Comparison of ENCODE assay signal across 1 cellular context in the genomic region with DNA sequence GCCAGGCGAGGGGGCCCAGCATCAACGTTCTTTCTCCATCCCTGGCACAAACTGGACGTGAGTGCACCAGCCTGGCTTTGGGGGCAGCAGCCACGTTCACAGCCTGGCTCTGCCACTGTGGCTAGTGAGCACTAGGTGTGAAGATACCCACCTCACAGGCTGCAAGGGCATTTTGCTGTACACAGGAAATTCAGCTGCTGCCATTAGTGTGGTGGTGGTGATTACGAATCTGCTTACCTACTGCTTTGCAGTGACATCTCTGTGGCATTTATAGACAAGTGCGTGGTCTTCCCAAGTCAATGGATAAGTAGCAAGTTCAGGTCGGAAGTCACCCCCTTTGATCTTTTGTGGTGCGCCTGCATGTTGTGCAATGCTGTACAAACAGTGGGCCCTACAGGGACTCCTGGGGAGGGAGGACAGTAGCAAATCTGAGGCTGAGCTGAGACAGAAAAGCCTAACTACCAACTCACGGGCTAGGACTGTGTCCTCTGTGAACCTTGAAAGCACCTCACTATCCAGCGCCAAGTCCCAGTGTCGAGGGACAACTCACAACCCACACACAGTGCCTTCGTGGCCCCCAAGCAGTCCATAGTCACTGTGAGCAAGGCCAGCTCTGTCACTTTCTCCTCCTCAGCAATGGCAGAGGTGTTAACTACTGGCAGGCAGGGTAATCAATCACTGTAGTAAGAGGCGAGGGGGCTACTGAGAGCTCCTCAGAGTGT.
A peak's percentile ranks its signal among the peaks of the same experiment; 100 is the strongest.
TF ChIP-seq lines count a peak whose summit lies in the region.

No MANE protein-coding gene starts in this region.

TF ChIP-seq in HepG2, 621 proteins besides CTCF, POLR2A, EP300 and RAD21 (continued from another document and continues in another):
- peak; percentile 78 for TF ChIP-seq ZNF687 (CRISPR knock-in tag; IDR thresholded peaks at IDR 0.05)
- TF ChIP-seq TOPORS (CRISPR knock-in tag; IDR thresholded peaks at IDR 0.05), result no peak
- peak; percentile 78 for TF ChIP-seq SP4 (CRISPR knock-in tag; IDR thresholded peaks at IDR 0.05)
- no peak for TF ChIP-seq PLSCR1 (CRISPR knock-in tag; IDR thresholded peaks at IDR 0.05; ENCODE audit: borderline replicate concordance)
- TF ChIP-seq, protein P1, sequence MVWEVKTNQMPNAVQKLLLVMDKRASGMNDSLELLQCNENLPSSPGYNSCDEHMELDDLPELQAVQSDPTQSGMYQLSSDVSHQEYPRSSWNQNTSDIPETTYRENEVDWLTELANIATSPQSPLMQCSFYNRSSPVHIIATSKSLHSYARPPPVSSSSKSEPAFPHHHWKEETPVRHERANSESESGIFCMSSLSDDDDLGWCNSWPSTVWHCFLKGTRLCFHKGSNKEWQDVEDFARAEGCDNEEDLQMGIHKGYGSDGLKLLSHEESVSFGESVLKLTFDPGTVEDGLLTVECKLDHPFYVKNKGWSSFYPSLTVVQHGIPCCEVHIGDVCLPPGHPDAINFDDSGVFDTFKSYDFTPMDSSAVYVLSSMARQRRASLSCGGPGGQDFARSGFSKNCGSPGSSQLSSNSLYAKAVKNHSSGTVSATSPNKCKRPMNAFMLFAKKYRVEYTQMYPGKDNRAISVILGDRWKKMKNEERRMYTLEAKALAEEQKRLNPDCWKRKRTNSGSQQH (CRISPR knock-in tag; IDR thresholded peaks at IDR 0.05; ENCODE audit: low read depth), result peak; percentile 77; the same call in 1 of the 2 replicates
- no peak; the same call in 1 of the 2 replicates for TF ChIP-seq EHMT2 (IDR thresholded peaks at IDR 0.05; ENCODE audit: borderline replicate concordance, low read depth, low read length)
- TF ChIP-seq ZNF337 (CRISPR knock-in tag; IDR thresholded peaks at IDR 0.05; ENCODE audit: borderline replicate concordance, low read depth), result 0 out of 2 replicates have a peak, but pooled peaks have one; percentile 60
- peak; percentile 34; the same call in 1 of the 2 replicates for TF ChIP-seq SMC3 (IDR thresholded peaks at IDR 0.05; ENCODE audit: low read length)
- TF ChIP-seq HDAC2 (CRISPR knock-in tag; IDR thresholded peaks at IDR 0.05), result peak; percentile 97
- TF ChIP-seq ZNF275 (CRISPR knock-in tag; IDR thresholded peaks at IDR 0.05; ENCODE audit: borderline replicate concordance), result peak; percentile 68; the same call in 1 of the 2 replicates
- no peak for TF ChIP-seq ZNF232 (CRISPR knock-in tag; IDR thresholded peaks at IDR 0.05; ENCODE audit: borderline replicate concordance)
- TF ChIP-seq ATF1 (CRISPR knock-in tag; IDR thresholded peaks at IDR 0.05), result peak; percentile 56
- TF ChIP-seq MTA3 (CRISPR knock-in tag; IDR thresholded peaks at IDR 0.05), result no peak
- TF ChIP-seq, protein P2, sequence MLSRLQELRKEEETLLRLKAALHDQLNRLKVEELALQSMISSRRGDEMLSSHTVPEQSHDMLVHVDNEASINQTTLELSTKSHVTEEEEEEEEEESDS (CRISPR knock-in tag; IDR thresholded peaks at IDR 0.05; ENCODE audit: borderline replicate concordance), result no peak
- TF ChIP-seq NCOA1 (CRISPR knock-in tag; IDR thresholded peaks at IDR 0.05), result peak; percentile 47; the same call in 1 of the 2 replicates
- TF ChIP-seq, protein P3, sequence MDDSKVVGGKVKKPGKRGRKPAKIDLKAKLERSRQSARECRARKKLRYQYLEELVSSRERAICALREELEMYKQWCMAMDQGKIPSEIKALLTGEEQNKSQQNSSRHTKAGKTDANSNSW (CRISPR knock-in tag; IDR thresholded peaks at IDR 0.05; ENCODE audit: borderline replicate concordance), result no peak
- TF ChIP-seq, protein P4, sequence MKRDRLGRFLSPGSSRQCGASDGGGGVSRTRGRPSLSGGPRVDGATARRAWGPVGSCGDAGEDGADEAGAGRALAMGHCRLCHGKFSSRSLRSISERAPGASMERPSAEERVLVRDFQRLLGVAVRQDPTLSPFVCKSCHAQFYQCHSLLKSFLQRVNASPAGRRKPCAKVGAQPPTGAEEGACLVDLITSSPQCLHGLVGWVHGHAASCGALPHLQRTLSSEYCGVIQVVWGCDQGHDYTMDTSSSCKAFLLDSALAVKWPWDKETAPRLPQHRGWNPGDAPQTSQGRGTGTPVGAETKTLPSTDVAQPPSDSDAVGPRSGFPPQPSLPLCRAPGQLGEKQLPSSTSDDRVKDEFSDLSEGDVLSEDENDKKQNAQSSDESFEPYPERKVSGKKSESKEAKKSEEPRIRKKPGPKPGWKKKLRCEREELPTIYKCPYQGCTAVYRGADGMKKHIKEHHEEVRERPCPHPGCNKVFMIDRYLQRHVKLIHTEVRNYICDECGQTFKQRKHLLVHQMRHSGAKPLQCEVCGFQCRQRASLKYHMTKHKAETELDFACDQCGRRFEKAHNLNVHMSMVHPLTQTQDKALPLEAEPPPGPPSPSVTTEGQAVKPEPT (CRISPR knock-in tag; IDR thresholded peaks at IDR 0.05; ENCODE audit: low read depth), result peak; percentile 92
- TF ChIP-seq, protein P5, sequence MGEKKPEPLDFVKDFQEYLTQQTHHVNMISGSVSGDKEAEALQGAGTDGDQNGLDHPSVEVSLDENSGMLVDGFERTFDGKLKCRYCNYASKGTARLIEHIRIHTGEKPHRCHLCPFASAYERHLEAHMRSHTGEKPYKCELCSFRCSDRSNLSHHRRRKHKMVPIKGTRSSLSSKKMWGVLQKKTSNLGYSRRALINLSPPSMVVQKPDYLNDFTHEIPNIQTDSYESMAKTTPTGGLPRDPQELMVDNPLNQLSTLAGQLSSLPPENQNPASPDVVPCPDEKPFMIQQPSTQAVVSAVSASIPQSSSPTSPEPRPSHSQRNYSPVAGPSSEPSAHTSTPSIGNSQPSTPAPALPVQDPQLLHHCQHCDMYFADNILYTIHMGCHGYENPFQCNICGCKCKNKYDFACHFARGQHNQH (CRISPR knock-in tag; IDR thresholded peaks at IDR 0.05), result peak; percentile 92; the same call in 1 of the 2 replicates
- no peak for TF ChIP-seq RBFOX2 (IDR thresholded peaks at IDR 0.05; ENCODE audit: low read depth, low read length)
- no peak for TF ChIP-seq ZNF260 (CRISPR knock-in tag; IDR thresholded peaks at IDR 0.05; ENCODE audit: borderline replicate concordance, low read depth)
- TF ChIP-seq ZNF18 (CRISPR knock-in tag; IDR thresholded peaks at IDR 0.05; ENCODE audit: insufficient replicate concordance), result no peak
- TF ChIP-seq ZNF282 (IDR thresholded peaks at IDR 0.05; ENCODE audit: partially characterized antibody), result no peak
- TF ChIP-seq, protein P6, sequence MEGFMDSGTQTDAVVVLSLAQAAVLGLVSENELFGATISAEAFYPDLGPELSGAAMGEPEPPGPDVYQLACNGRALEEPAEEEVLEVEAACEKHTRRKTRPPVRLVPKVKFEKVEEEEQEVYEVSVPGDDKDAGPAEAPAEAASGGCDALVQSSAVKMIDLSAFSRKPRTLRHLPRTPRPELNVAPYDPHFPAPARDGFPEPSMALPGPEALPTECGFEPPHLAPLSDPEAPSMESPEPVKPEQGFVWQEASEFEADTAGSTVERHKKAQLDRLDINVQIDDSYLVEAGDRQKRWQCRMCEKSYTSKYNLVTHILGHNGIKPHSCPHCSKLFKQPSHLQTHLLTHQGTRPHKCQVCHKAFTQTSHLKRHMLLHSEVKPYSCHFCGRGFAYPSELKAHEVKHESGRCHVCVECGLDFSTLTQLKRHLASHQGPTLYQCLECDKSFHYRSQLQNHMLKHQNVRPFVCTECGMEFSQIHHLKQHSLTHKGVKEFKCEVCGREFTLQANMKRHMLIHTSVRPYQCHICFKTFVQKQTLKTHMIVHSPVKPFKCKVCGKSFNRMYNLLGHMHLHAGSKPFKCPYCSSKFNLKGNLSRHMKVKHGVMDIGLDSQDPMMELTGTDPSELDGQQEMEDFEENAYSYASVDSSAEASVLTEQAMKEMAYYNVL (CRISPR knock-in tag; IDR thresholded peaks at IDR 0.05; ENCODE audit: borderline replicate concordance), result peak; percentile 86; the same call in 1 of the 2 replicates
- TF ChIP-seq PTBP1 (IDR thresholded peaks at IDR 0.05; ENCODE audit: low read depth, low read length, poor library complexity, severe bottlenecking), result no peak
- no peak for TF ChIP-seq ZKSCAN1 (IDR thresholded peaks at IDR 0.05; ENCODE audit: low read length)
- TF ChIP-seq ZNF782 (CRISPR knock-in tag; IDR thresholded peaks at IDR 0.05; ENCODE audit: borderline replicate concordance), result 0 out of 2 replicates have a peak, but pooled peaks have one; percentile 41
- TF ChIP-seq SRF (IDR thresholded peaks at IDR 0.05; ENCODE audit: low read depth, low read length), result no peak
- TF ChIP-seq ZNF251 (CRISPR knock-in tag; IDR thresholded peaks at IDR 0.05), result no peak
- no peak; the same call in 1 of the 2 replicates for TF ChIP-seq ZNF629 (CRISPR knock-in tag; conservative IDR thresholded peaks at IDR 0.05)
- TF ChIP-seq GATAD1 (CRISPR knock-in tag; IDR thresholded peaks at IDR 0.05), result peak; percentile 61; the same call in 1 of the 2 replicates
- no peak for TF ChIP-seq ZFP82 (CRISPR knock-in tag; IDR thresholded peaks at IDR 0.05; ENCODE audit: borderline replicate concordance)
- TF ChIP-seq, protein P7, sequence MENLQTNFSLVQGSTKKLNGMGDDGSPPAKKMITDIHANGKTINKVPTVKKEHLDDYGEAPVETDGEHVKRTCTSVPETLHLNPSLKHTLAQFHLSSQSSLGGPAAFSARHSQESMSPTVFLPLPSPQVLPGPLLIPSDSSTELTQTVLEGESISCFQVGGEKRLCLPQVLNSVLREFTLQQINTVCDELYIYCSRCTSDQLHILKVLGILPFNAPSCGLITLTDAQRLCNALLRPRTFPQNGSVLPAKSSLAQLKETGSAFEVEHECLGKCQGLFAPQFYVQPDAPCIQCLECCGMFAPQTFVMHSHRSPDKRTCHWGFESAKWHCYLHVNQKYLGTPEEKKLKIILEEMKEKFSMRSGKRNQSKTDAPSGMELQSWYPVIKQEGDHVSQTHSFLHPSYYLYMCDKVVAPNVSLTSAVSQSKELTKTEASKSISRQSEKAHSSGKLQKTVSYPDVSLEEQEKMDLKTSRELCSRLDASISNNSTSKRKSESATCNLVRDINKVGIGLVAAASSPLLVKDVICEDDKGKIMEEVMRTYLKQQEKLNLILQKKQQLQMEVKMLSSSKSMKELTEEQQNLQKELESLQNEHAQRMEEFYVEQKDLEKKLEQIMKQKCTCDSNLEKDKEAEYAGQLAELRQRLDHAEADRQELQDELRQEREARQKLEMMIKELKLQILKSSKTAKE (CRISPR knock-in tag; IDR thresholded peaks at IDR 0.05; ENCODE audit: borderline replicate concordance), result peak; percentile 97
- TF ChIP-seq GPN1 (CRISPR knock-in tag; IDR thresholded peaks at IDR 0.05; ENCODE audit: borderline replicate concordance), result no peak
- no peak for TF ChIP-seq U2AF2 (IDR thresholded peaks at IDR 0.05; ENCODE audit: low read depth, low read length)
- 0 out of 2 replicates have a peak, but pooled peaks have one; percentile 53 for TF ChIP-seq ZNF724P (CRISPR knock-in tag; IDR thresholded peaks at IDR 0.05; ENCODE audit: borderline replicate concordance)
- TF ChIP-seq SIN3B (IDR thresholded peaks at IDR 0.05; ENCODE audit: low read length), result no peak
- no peak for TF ChIP-seq THYN1 (CRISPR knock-in tag; IDR thresholded peaks at IDR 0.05; ENCODE audit: borderline replicate concordance, low read depth)
- no peak for TF ChIP-seq HNRNPK (IDR thresholded peaks at IDR 0.05; ENCODE audit: low read depth, low read length, poor library complexity, severe bottlenecking)
- TF ChIP-seq, protein P8, sequence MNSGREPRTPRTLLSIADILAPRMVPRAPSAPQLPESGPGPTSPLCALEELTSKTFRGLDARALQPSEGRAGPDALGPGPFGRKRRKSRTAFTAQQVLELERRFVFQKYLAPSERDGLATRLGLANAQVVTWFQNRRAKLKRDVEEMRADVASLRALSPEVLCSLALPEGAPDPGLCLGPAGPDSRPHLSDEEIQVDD (CRISPR knock-in tag; IDR thresholded peaks at IDR 0.05; ENCODE audit: borderline replicate concordance), result no peak
